ENCODE assay signal across 7 cellular contexts in the genomic region with DNA sequence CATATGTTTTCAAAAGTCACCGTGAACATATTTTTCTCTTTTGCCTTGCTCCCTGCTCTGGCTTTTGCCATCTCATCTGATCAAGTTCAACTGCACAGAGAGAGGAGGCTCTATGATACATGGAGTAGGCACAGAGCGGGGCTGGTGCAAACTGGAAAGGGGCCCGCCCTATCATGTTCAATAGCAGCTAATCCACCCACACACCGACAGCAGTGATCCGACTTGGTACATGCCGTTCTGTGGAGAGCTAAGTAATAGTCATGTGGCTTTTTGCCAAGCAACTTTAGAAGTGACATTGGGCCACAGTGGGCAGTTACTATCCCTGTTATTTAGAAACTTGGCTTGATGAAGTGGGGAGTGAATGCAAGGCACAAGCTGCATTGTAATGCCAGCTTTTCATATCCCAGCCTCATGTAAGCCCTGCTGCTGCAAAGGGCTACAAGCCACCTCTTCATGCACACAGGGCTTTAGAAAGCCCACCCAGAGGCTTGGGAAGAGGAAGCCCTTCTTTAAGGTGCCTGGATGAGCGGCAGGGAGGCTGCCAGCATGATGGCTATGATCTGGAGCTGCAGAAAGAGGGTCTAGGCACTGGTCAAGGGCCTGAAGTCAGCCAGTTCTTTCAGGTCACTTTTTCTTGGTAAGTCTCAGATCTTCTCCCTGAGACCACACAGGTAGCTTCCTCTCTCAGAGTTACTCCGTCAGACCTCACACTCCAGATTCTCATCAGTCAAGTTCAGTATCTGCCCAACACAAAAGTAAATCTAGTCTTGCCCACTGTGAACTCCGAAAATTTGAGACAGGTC. TPM values are rescaled to one million over a fixed set of nuclear protein-coding genes. Genes with fewer than 3 reads are reported as not detected.
DNase-seq lines count a peak whose midpoint lies in the region; ATAC-seq and TF ChIP-seq lines count a peak whose summit lies in the region.
"Not testable (repeated sequence)": the region's sequence is repeated elsewhere in the genome, so short reads cannot be mapped to it uniquely, and the experiment has no call there.

No MANE protein-coding gene starts in this region.

- H3K4me3 Mint-ChIP-seq in activated naive CD8-positive, alpha-beta T cell treated with anti-CD3 and anti-CD28 coated beads, Interleukin-2, amount 10 ng/mL, durations not matched to agents 7 days and 5 days; naive thymus-derived CD8-positive, alpha-beta T cell; stimulated activated naive B cell treated with anti-CD40 and anti-IgM and Interleukin-4, amounts not matched to agents 10 μg/mL and 1 μg/mL and 100 μg/mL, for 72 hours: not testable (repeated sequence)

- H3K27ac ChIP-seq in HCT116 (ENCODE audit: low read depth, low read length); right cardiac atrium (ENCODE audit: low read length): not testable (repeated sequence)

- H3K36me3 ChIP-seq in HCT116 (ENCODE audit: control insufficient read depth in 1 of 2, insufficient read depth in 2 of 2, low read length in 2 of 2): not testable (repeated sequence)

- not testable (repeated sequence) for H3K36me3 Mint-ChIP-seq in activated naive CD8-positive, alpha-beta T cell treated with anti-CD3 and anti-CD28 coated beads, Interleukin-2, amount 10 ng/mL, durations not matched to agents 7 days and 5 days; naive thymus-derived CD8-positive, alpha-beta T cell; stimulated activated naive B cell treated with anti-CD40 and anti-IgM and Interleukin-4, amounts not matched to agents 10 μg/mL and 1 μg/mL and 100 μg/mL, for 72 hours

- not testable (repeated sequence) for H3K79me2 ChIP-seq in HCT116 (ENCODE audit: insufficient read depth, low read length)

- not testable (repeated sequence) for BruUV-seq in HCT116 (replicated peaks; lab: Mats Ljungman, UMichigan)

- not testable (repeated sequence) for H3K9me3 Mint-ChIP-seq in activated naive CD8-positive, alpha-beta T cell treated with anti-CD3 and anti-CD28 coated beads, Interleukin-2, amount 10 ng/mL, durations not matched to agents 7 days and 5 days; naive thymus-derived CD8-positive, alpha-beta T cell; stimulated activated naive B cell treated with anti-CD40 and anti-IgM and Interleukin-4, amounts not matched to agents 10 μg/mL and 1 μg/mL and 100 μg/mL, for 72 hours

- not testable (repeated sequence) for H3K27me3 Mint-ChIP-seq in activated naive CD8-positive, alpha-beta T cell treated with anti-CD3 and anti-CD28 coated beads, Interleukin-2, amount 10 ng/mL, durations not matched to agents 7 days and 5 days; naive thymus-derived CD8-positive, alpha-beta T cell; stimulated activated naive B cell treated with anti-CD40 and anti-IgM and Interleukin-4, amounts not matched to agents 10 μg/mL and 1 μg/mL and 100 μg/mL, for 72 hours

- not testable (repeated sequence) for H3K9ac ChIP-seq in HCT116 (ENCODE audit: low read length)

- H2AFZ ChIP-seq in HCT116 (ENCODE audit: low read depth, low read length, poor library complexity, severe bottlenecking): not testable (repeated sequence)

- TF ChIP-seq POLR2A in HCT116 (IDR thresholded peaks at IDR 0.05; ENCODE audit: borderline replicate concordance, extremely low read depth, insufficient read depth, insufficient read length): not testable (repeated sequence)

- H3K4me2 ChIP-seq in HCT116 (ENCODE audit: low read length): not testable (repeated sequence)

- POLR2A ChIA-PET in HCT116 (lab: Charles Lee); activated naive CD8-positive, alpha-beta T cell treated with anti-CD3 and anti-CD28 coated beads, Interleukin-2, amount 10 ng/mL, durations not matched to agents 7 days and 5 days (lab: Charles Lee); naive thymus-derived CD8-positive, alpha-beta T cell (lab: Charles Lee): not testable (repeated sequence)

- no CpG with 5 or more reads among the region's 9 CpGs for WGBS in right cardiac atrium

- H3K9me3 ChIP-seq in HCT116 (ENCODE audit: control insufficient read depth in 1 of 2, insufficient read depth in 1 of 2, low read depth in 1 of 2, low read length in 2 of 2); right cardiac atrium (ENCODE audit: control insufficient read depth, low read length): not testable (repeated sequence)

- intact Hi-C loops in HCT116 (cut with micrococcal nuclease); right cardiac atrium (cut with DNase I): not testable (repeated sequence)

- not testable (repeated sequence) for H4K20me1 ChIP-seq in HCT116 (ENCODE audit: insufficient read depth)

- H3K4me1 Mint-ChIP-seq in activated naive CD8-positive, alpha-beta T cell treated with anti-CD3 and anti-CD28 coated beads, Interleukin-2, amount 10 ng/mL, durations not matched to agents 7 days and 5 days; naive thymus-derived CD8-positive, alpha-beta T cell; stimulated activated naive B cell treated with anti-CD40 and anti-IgM and Interleukin-4, amounts not matched to agents 10 μg/mL and 1 μg/mL and 100 μg/mL, for 72 hours: not testable (repeated sequence)

- H3K27me3 ChIP-seq in HCT116 (ENCODE audit: insufficient read depth, low read length); right cardiac atrium (ENCODE audit: control insufficient read depth, insufficient read depth): not testable (repeated sequence)

- CTCF ChIA-PET in HCT116 (lab: Charles Lee): not testable (repeated sequence)

- peak; percentile 34; the same call in 1 of the 2 replicates for ATAC-seq in HCT116
- ATAC-seq in activated CD4-positive, CD25-positive, alpha-beta regulatory T cell treated with anti-CD3 and anti-CD28 coated beads, Interleukin-2, amount 50 U/mL, for 24 hours: peak; percentile 48 to 83
- peak; percentile 62 for ATAC-seq in activated naive CD8-positive, alpha-beta T cell treated with anti-CD3 and anti-CD28 coated beads, Interleukin-2, amount 10 ng/mL, durations not matched to agents 7 days and 5 days (ENCODE audit: low read depth)
- peak; percentile 100 for ATAC-seq in esophagus mucosa
- peak; percentile 98 to 99 for ATAC-seq in right cardiac atrium
- peak; percentile 71 to 73 for ATAC-seq in naive thymus-derived CD8-positive, alpha-beta T cell
- ATAC-seq in stimulated activated naive B cell treated with anti-CD40 and anti-IgM and Interleukin-4, amounts not matched to agents 10 μg/mL and 1 μg/mL and 100 μg/mL, for 72 hours (replicated peaks): peak; percentile 71 to 77

- not testable (repeated sequence) for DNase-seq in HCT116 (ENCODE audit: low read depth, low spot score); activated naive CD8-positive, alpha-beta T cell treated with anti-CD3 and anti-CD28 coated beads, Interleukin-2, amount 10 ng/mL, durations not matched to agents 7 days and 5 days; right cardiac atrium; naive thymus-derived CD8-positive, alpha-beta T cell; stimulated activated naive B cell treated with anti-CD40 and anti-IgM and Interleukin-4, amounts not matched to agents 10 μg/mL and 1 μg/mL and 100 μg/mL, for 72 hours

- RAD21 ChIA-PET in HCT116 (lab: Charles Lee; ENCODE audit: low non-redundant PET in 1 of 2, low total read pairs in 2 of 2, uncharacterized antibody in 2 of 2, unreplicated experiment in 2 of 2): not testable (repeated sequence)

- H3K9me2 ChIP-seq in HCT116 (ENCODE audit: insufficient read depth): not testable (repeated sequence)

- H3K4me1 ChIP-seq in HCT116 (ENCODE audit: control insufficient read depth in 1 of 2, insufficient read depth in 2 of 2, low read length in 2 of 2); right cardiac atrium (ENCODE audit: control insufficient read depth, insufficient read depth, low read length): not testable (repeated sequence)

- H3K27ac Mint-ChIP-seq in activated naive CD8-positive, alpha-beta T cell treated with anti-CD3 and anti-CD28 coated beads, Interleukin-2, amount 10 ng/mL, durations not matched to agents 7 days and 5 days; stimulated activated naive B cell treated with anti-CD40 and anti-IgM and Interleukin-4, amounts not matched to agents 10 μg/mL and 1 μg/mL and 100 μg/mL, for 72 hours: not testable (repeated sequence)
- H3K27ac Mint-ChIP-seq in naive thymus-derived CD8-positive, alpha-beta T cell: peak overlapping the region in 1 of 10 donors; percentile 56

- not testable (repeated sequence) for TF ChIP-seq RAD21 in HCT116 (IDR thresholded peaks at IDR 0.05; ENCODE audit: low read depth)

- not testable (repeated sequence) for H3K4me3 ChIP-seq in HCT116 (replicated peaks in 1 of 2; ENCODE audit: low read depth in 1 of 2, low read length in 2 of 2); right cardiac atrium (ENCODE audit: low read length)

- not testable (repeated sequence) for TF ChIP-seq CTCF in HCT116 (IDR thresholded peaks at IDR 0.05 in 2 of 3, conservative IDR thresholded peaks at IDR 0.05 in 1 of 3; ENCODE audit: borderline replicate concordance in 1 of 3, insufficient read depth in 1 of 3, low read depth in 2 of 3, low read length in 2 of 3)

RNA-seq across cellular contexts. Expression of a gene that starts 57.1 kb away (rescaled TPM):
- total RNA-seq in HCT116 (2021; ENCODE audit: unreplicated experiment): 16.3 TPM
- 8.3 and 8.7 TPM in 2 replicates for polyA plus RNA-seq in HCT116 (2012)
- 10 to 100 TPM; 43.3 to 49.8 TPM for total RNA-seq in activated naive CD8-positive, alpha-beta T cell treated with anti-CD3 and anti-CD28 coated beads, Interleukin-2, amount 10 ng/mL, durations not matched to agents 7 days and 5 days
- total RNA-seq in esophagus mucosa: 8.9 TPM
- total RNA-seq in right cardiac atrium: 1,000 to 10,000 TPM; 1,463 to 2,379 (median 1,612) TPM
- 857 TPM for polyA plus RNA-seq in right cardiac atrium
- 10 to 100 TPM; 52.2 to 54.9 TPM for total RNA-seq in naive thymus-derived CD8-positive, alpha-beta T cell
- 10 to 100 TPM in 2 of 3 donors, 1 to 10 TPM in 1; 5.9 to 14.1 (median 12.0) TPM for polyA plus RNA-seq in naive thymus-derived CD8-positive, alpha-beta T cell

Comparison
In these comparisons a context has a peak if more than half of its experiments do, and no peak if none do; other contexts are left out.
1. ATAC-seq: peak in every context shown above with its lines; median percentile 100 in esophagus mucosa; 98 in right cardiac atrium; 74 in stimulated activated naive B cell treated with anti-CD40 and anti-IgM and Interleukin-4, amounts not matched to agents 10 μg/mL and 1 μg/mL and 100 μg/mL, for 72 hours; 72 in naive thymus-derived CD8-positive, alpha-beta T cell; 66 in activated CD4-positive, CD25-positive, alpha-beta regulatory T cell treated with anti-CD3 and anti-CD28 coated beads, Interleukin-2, amount 50 U/mL, for 24 hours; 62 in activated naive CD8-positive, alpha-beta T cell treated with anti-CD3 and anti-CD28 coated beads, Interleukin-2, amount 10 ng/mL, durations not matched to agents 7 days and 5 days; 34 in HCT116.
2. RNA of a gene that starts 57.1 kb away (total RNA-seq): 1,463 to 2,379 TPM in right cardiac atrium; 52.2 to 54.9 TPM in naive thymus-derived CD8-positive, alpha-beta T cell, 43.3 to 49.8 TPM in activated naive CD8-positive, alpha-beta T cell treated with anti-CD3 and anti-CD28 coated beads, Interleukin-2, amount 10 ng/mL, durations not matched to agents 7 days and 5 days, 16.3 TPM in HCT116 (single experiment) and 8.9 TPM in esophagus mucosa (single experiment); every median in the first group is over 10 times any median in the second.